Comparison of ENCODE assay signal across 8 cellular contexts in the genomic region with DNA sequence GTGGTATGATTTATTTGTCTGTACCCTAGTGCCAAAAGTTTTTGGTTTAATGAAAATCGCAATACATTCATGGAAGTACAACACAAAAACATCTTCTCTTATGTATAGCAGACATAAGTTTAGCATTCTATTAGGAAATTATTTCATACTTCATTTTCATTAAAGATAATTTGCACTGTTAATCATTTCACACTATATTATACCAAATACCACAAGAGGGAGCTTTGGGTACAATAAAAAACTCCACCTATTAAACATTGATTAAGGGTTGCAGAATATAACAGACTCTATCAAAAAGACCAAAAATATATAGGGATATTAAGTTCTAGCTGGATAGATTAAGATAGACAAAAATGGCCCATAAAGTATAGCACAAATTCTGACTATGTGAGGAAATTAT.
DNase-seq lines count a peak whose midpoint lies in the region; ATAC-seq and TF ChIP-seq lines count a peak whose summit lies in the region.

No MANE protein-coding gene starts in this region.

- peaks cover 0 to 20% of the 10 kb centered on the region in 2 donors for H3K4me1 ChIP-seq in right atrium auricular region
- H3K4me1 ChIP-seq in upper lobe of left lung: peaks cover 0 to 7% (median 0%) of the 10 kb centered on the region in 4 donors

- no peak overlapping the region for H3K27ac ChIP-seq in right atrium auricular region
- H3K27ac ChIP-seq in upper lobe of left lung: no peak overlapping the region

- no peak for ATAC-seq in activated CD8-positive, alpha-beta T cell treated with anti-CD3 and anti-CD28 coated beads for 36 hours
- ATAC-seq in activated CD8-positive, alpha-beta T cell treated with anti-CD3 and anti-CD28 coated beads, Interleukin-2, amount 10 ng/mL, durations not matched to agents 7 days and 5 days: no peak
- ATAC-seq in SK-N-SH treated with all-trans-retinoic acid at 6 μM for 48 hours: peak; percentile 68
- peak in 1 of 2 donors; percentile 62 for ATAC-seq in upper lobe of left lung (ENCODE audit: low FRiP score in 2 of 2)
- ATAC-seq in GM18867 (IDR thresholded peaks at IDR 0.05; ENCODE audit: unreplicated experiment): no peak
- ATAC-seq in GM19324 (IDR thresholded peaks at IDR 0.05; ENCODE audit: low FRiP score, unreplicated experiment): no peak

- POLR2A ChIA-PET in activated CD8-positive, alpha-beta T cell treated with anti-CD3 and anti-CD28 coated beads for 36 hours (lab: Charles Lee): no interaction called here
- POLR2A ChIA-PET in activated CD8-positive, alpha-beta T cell treated with anti-CD3 and anti-CD28 coated beads, Interleukin-2, amount 10 ng/mL, durations not matched to agents 7 days and 5 days (lab: Charles Lee): no interaction called here

- TF ChIP-seq CTCF in activated CD8-positive, alpha-beta T cell treated with anti-CD3 and anti-CD28 coated beads for 36 hours (IDR thresholded peaks at IDR 0.05): peak; percentile 56
- TF ChIP-seq CTCF in right atrium auricular region (IDR thresholded peaks at IDR 0.05) (peak; percentile 44 to 66), upper lobe of left lung (IDR thresholded peaks at IDR 0.05) (peak in 4 of 6 experiments; percentile 24 to 53 (median 45))

- CTCF ChIA-PET in activated CD8-positive, alpha-beta T cell treated with anti-CD3 and anti-CD28 coated beads for 36 hours (lab: Charles Lee): interaction anchor here (0.6 to 2.2 kb wide), 7 partner anchors 20 to 349 kb away, joined by 3 to 7 read pairs (median 4); a partner anchor contains a TSS
- CTCF ChIA-PET in activated CD8-positive, alpha-beta T cell treated with anti-CD3 and anti-CD28 coated beads, Interleukin-2, amount 10 ng/mL, durations not matched to agents 7 days and 5 days (lab: Charles Lee): interaction anchor here (0.7 to 1.5 kb wide), 7 partner anchors 9 to 350 kb away, joined by 3 to 7 read pairs (median 3); a partner anchor contains a TSS

- no peak overlapping the region for H3K4me3 Mint-ChIP-seq in activated CD8-positive, alpha-beta T cell treated with anti-CD3 and anti-CD28 coated beads for 36 hours
- no peak overlapping the region for H3K4me3 Mint-ChIP-seq in activated CD8-positive, alpha-beta T cell treated with anti-CD3 and anti-CD28 coated beads, Interleukin-2, amount 10 ng/mL, durations not matched to agents 7 days and 5 days

- no peak for TF ChIP-seq EP300 in upper lobe of left lung (IDR thresholded peaks at IDR 0.05)

- TF ChIP-seq POLR2A in upper lobe of left lung (IDR thresholded peaks at IDR 0.05): no peak

- no peak for DNase-seq in activated CD8-positive, alpha-beta T cell treated with anti-CD3 and anti-CD28 coated beads for 36 hours
- DNase-seq in activated CD8-positive, alpha-beta T cell treated with anti-CD3 and anti-CD28 coated beads, Interleukin-2, amount 10 ng/mL, durations not matched to agents 7 days and 5 days: no peak
- DNase-seq in right atrium auricular region (ENCODE audit: low spot score) (no peak), upper lobe of left lung (no peak), SIG-M5 treated with dmso at 0.1 percent for 504 hours (lab: John Stamatoyannopoulos, UW; ENCODE audit: unreplicated experiment) (no peak)

- H3K36me3 ChIP-seq in right atrium auricular region (no peaks in the 10 kb centered on the region), upper lobe of left lung (no peaks in the 10 kb centered on the region)

- no peak overlapping the region for H3K4me3 ChIP-seq in right atrium auricular region
- no peak overlapping the region for H3K4me3 ChIP-seq in upper lobe of left lung

- H3K9me3 ChIP-seq in right atrium auricular region (no peaks in the 10 kb centered on the region), upper lobe of left lung (no peaks in the 10 kb centered on the region)

- no peaks in the 10 kb centered on the region for H3K9me3 Mint-ChIP-seq in activated CD8-positive, alpha-beta T cell treated with anti-CD3 and anti-CD28 coated beads for 36 hours
- H3K9me3 Mint-ChIP-seq in activated CD8-positive, alpha-beta T cell treated with anti-CD3 and anti-CD28 coated beads, Interleukin-2, amount 10 ng/mL, durations not matched to agents 7 days and 5 days (ENCODE audit: insufficient read depth): no peaks in the 10 kb centered on the region

- H3K27me3 ChIP-seq in right atrium auricular region (no peaks in the 10 kb centered on the region), upper lobe of left lung (no peaks in the 10 kb centered on the region)

- H3K36me3 Mint-ChIP-seq in activated CD8-positive, alpha-beta T cell treated with anti-CD3 and anti-CD28 coated beads for 36 hours (ENCODE audit: low read depth): no peaks in the 10 kb centered on the region
- no peaks in the 10 kb centered on the region for H3K36me3 Mint-ChIP-seq in activated CD8-positive, alpha-beta T cell treated with anti-CD3 and anti-CD28 coated beads, Interleukin-2, amount 10 ng/mL, durations not matched to agents 7 days and 5 days (ENCODE audit: low read depth)

- peaks cover 7% of the 10 kb centered on the region for H3K4me1 Mint-ChIP-seq in activated CD8-positive, alpha-beta T cell treated with anti-CD3 and anti-CD28 coated beads for 36 hours (ENCODE audit: low read depth)
- no peaks in the 10 kb centered on the region for H3K4me1 Mint-ChIP-seq in activated CD8-positive, alpha-beta T cell treated with anti-CD3 and anti-CD28 coated beads, Interleukin-2, amount 10 ng/mL, durations not matched to agents 7 days and 5 days (ENCODE audit: low read depth)

- H3K27ac Mint-ChIP-seq in activated CD8-positive, alpha-beta T cell treated with anti-CD3 and anti-CD28 coated beads for 36 hours: no peak overlapping the region
- H3K27ac Mint-ChIP-seq in activated CD8-positive, alpha-beta T cell treated with anti-CD3 and anti-CD28 coated beads, Interleukin-2, amount 10 ng/mL, durations not matched to agents 7 days and 5 days: no peak overlapping the region

- intact Hi-C loops in activated CD8-positive, alpha-beta T cell treated with anti-CD3 and anti-CD28 coated beads for 36 hours (cut with micrococcal nuclease): loop anchor here (10.0 kb wide), 2 partner anchors 160 to 210 kb away; no protein-coding TSS in a partner anchor

- WGBS in upper lobe of left lung, 2 donors: 54 to 62% methylated on average over 1 of the region's 1 CpG

- H3K27me3 Mint-ChIP-seq in activated CD8-positive, alpha-beta T cell treated with anti-CD3 and anti-CD28 coated beads for 36 hours: no peaks in the 10 kb centered on the region
- H3K27me3 Mint-ChIP-seq in activated CD8-positive, alpha-beta T cell treated with anti-CD3 and anti-CD28 coated beads, Interleukin-2, amount 10 ng/mL, durations not matched to agents 7 days and 5 days (ENCODE audit: low read depth): no peaks in the 10 kb centered on the region

TF ChIP-seq in SK-N-SH treated with all-trans-retinoic acid at 6 μM for 48 hours, 23 proteins besides CTCF, POLR2A, EP300 and RAD21 (continues in another document):
- TF ChIP-seq ZNF8 (CRISPR knock-in tag; IDR thresholded peaks at IDR 0.05) (no peak), ISL1 (CRISPR knock-in tag; IDR thresholded peaks at IDR 0.05) (no peak), PATZ1 (CRISPR knock-in tag; IDR thresholded peaks at IDR 0.05; ENCODE audit: borderline replicate concordance) (no peak), ZNF70 (CRISPR knock-in tag; IDR thresholded peaks at IDR 0.05) (no peak), ZNF565 (CRISPR knock-in tag; conservative IDR thresholded peaks at IDR 0.05; ENCODE audit: low read depth) (no peak), RARB (CRISPR knock-in tag; IDR thresholded peaks at IDR 0.05) (no peak), ARNTL (CRISPR knock-in tag; IDR thresholded peaks at IDR 0.05; ENCODE audit: borderline replicate concordance, low read depth) (no peak), ESRRG (CRISPR knock-in tag; IDR thresholded peaks at IDR 0.05) (no peak), CSDC2 (CRISPR knock-in tag; IDR thresholded peaks at IDR 0.05) (no peak), SNAI2 (CRISPR knock-in tag; IDR thresholded peaks at IDR 0.05) (no peak), PPARA (CRISPR knock-in tag; IDR thresholded peaks at IDR 0.05; ENCODE audit: borderline replicate concordance) (no peak)
- TF ChIP-seq, protein P1, sequence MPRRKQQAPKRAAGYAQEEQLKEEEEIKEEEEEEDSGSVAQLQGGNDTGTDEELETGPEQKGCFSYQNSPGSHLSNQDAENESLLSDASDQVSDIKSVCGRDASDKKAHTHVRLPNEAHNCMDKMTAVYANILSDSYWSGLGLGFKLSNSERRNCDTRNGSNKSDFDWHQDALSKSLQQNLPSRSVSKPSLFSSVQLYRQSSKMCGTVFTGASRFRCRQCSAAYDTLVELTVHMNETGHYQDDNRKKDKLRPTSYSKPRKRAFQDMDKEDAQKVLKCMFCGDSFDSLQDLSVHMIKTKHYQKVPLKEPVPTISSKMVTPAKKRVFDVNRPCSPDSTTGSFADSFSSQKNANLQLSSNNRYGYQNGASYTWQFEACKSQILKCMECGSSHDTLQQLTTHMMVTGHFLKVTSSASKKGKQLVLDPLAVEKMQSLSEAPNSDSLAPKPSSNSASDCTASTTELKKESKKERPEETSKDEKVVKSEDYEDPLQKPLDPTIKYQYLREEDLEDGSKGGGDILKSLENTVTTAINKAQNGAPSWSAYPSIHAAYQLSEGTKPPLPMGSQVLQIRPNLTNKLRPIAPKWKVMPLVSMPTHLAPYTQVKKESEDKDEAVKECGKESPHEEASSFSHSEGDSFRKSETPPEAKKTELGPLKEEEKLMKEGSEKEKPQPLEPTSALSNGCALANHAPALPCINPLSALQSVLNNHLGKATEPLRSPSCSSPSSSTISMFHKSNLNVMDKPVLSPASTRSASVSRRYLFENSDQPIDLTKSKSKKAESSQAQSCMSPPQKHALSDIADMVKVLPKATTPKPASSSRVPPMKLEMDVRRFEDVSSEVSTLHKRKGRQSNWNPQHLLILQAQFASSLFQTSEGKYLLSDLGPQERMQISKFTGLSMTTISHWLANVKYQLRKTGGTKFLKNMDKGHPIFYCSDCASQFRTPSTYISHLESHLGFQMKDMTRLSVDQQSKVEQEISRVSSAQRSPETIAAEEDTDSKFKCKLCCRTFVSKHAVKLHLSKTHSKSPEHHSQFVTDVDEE (CRISPR knock-in tag; IDR thresholded peaks at IDR 0.05): no peak
